ENCODE assay signal across 8 cellular contexts in the genomic region with DNA sequence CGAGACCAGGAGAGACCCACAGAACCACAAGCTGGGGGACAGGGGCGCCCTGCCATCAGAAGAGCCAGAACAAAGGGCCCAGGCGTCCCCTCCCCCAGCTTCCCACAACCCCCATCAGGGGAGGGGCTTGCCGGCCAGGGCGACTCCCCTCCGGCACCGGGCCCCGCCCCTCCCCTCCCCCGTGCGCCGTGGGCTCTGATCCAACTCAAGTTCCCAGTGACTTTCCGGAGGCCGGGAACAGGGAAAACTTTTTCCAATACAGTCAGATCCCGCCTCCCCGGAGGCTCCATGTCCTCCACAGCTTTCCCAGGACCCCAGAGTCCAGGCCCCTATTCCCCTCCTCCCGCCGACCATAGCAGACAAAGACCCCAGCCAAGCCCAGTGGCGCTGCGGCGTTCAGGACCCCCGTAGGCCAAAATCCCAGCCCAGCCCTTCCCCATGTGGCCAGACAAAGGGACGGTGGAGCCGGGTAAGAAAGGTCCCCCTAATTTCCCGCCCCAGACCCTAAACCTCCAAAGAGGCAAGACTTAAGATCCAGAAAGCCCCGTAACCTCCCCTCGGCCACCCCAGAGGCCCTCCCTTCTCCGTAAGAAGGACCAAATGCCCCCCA. TPM values are rescaled to one million over a fixed set of nuclear protein-coding genes. Genes with fewer than 3 reads are reported as not detected.
DNase-seq lines count a peak whose midpoint lies in the region; ATAC-seq and TF ChIP-seq lines count a peak whose summit lies in the region.

No MANE protein-coding gene starts in this region.

- H3K27ac Mint-ChIP-seq in activated naive CD4-positive, alpha-beta T cell treated with anti-CD3 and anti-CD28 coated beads, Interleukin-2, amount 50 U/mL, for 24 hours, result no peak overlapping the region

- intact Hi-C loops in adrenal gland (cut with DNase I) (no loop called here), right cardiac atrium (cut with DNase I) (loop anchor here in 1 of 4 donors (10.0 kb wide), 1 partner anchor 83 kb away; the partner anchor contains the start of gene SLC17A7)

- H3K4me3 ChIP-seq in adrenal gland (peak overlapping the region; percentile 45 to 75 (median 68)), right cardiac atrium (ENCODE audit: low read length) (peak overlapping the region; percentile 78)

- H3K27ac ChIP-seq in adrenal gland (peak overlapping the region; percentile 65 to 92 (median 76)), right cardiac atrium (ENCODE audit: low read length) (peak overlapping the region; percentile 93)

- peaks cover 4% of the 10 kb centered on the region for H3K27me3 Mint-ChIP-seq in activated naive CD4-positive, alpha-beta T cell treated with anti-CD3 and anti-CD28 coated beads, Interleukin-2, amount 50 U/mL, for 24 hours

- peaks cover 0 to 10% of the 10 kb centered on the region in 2 donors for H3K36me3 ChIP-seq in adrenal gland (replicated peaks in 1 of 2)

- peaks cover 8 to 10% of the 10 kb centered on the region in 2 donors for H3K4me1 ChIP-seq in adrenal gland (replicated peaks in 1 of 2)
- H3K4me1 ChIP-seq in right cardiac atrium (ENCODE audit: control insufficient read depth, insufficient read depth, low read length), result peaks cover 5% of the 10 kb centered on the region

- no peak for DNase-seq in activated naive CD4-positive, alpha-beta T cell treated with anti-CD3 and anti-CD28 coated beads, Interleukin-2, amount 50 U/mL, for 16 hours
- DNase-seq in adrenal gland (peak; percentile 71 to 83 (median 80)), right cardiac atrium (peak; percentile 86 to 96 (median 94)), renal cortical epithelial cell (ENCODE audit: low read depth) (peak; percentile 56), AML-193 (lab: John Stamatoyannopoulos, UW) (no peak), DMS153 (lab: John Stamatoyannopoulos, UW) (no peak)

- TF ChIP-seq POLR2A in adrenal gland (IDR thresholded peaks at IDR 0.05), result peak in 1 of 2 donors; percentile 28

- ATAC-seq in right cardiac atrium, result peak; percentile 64 to 65
- no peak for ATAC-seq in GM19455 (IDR thresholded peaks at IDR 0.05; ENCODE audit: unreplicated experiment)

- H3K9me3 ChIP-seq in adrenal gland (replicated peaks in 1 of 3) (no peaks in the 10 kb centered on the region), right cardiac atrium (ENCODE audit: control insufficient read depth, low read length) (no peaks in the 10 kb centered on the region)

- peak overlapping the region; percentile 43 for H3K4me3 Mint-ChIP-seq in activated naive CD4-positive, alpha-beta T cell treated with anti-CD3 and anti-CD28 coated beads, Interleukin-2, amount 50 U/mL, for 24 hours

- peaks cover 11% of the 10 kb centered on the region for H3K4me1 Mint-ChIP-seq in activated naive CD4-positive, alpha-beta T cell treated with anti-CD3 and anti-CD28 coated beads, Interleukin-2, amount 50 U/mL, for 24 hours

- no peaks in the 10 kb centered on the region for H3K36me3 Mint-ChIP-seq in activated naive CD4-positive, alpha-beta T cell treated with anti-CD3 and anti-CD28 coated beads, Interleukin-2, amount 50 U/mL, for 24 hours

- H3K9me3 Mint-ChIP-seq in activated naive CD4-positive, alpha-beta T cell treated with anti-CD3 and anti-CD28 coated beads, Interleukin-2, amount 50 U/mL, for 24 hours, result no peaks in the 10 kb centered on the region

- peak in 1 of 6 experiments; percentile 5 for TF ChIP-seq CTCF in adrenal gland (IDR thresholded peaks at IDR 0.05)

- H3K27me3 ChIP-seq in adrenal gland (no peaks in the 10 kb centered on the region), right cardiac atrium (ENCODE audit: control insufficient read depth, insufficient read depth) (no peaks in the 10 kb centered on the region)

- WGBS in adrenal gland, 4 donors, result 4 to 6% (median 5%) methylated on average over 8 to 27 of the region's 27 CpGs
- 2% methylated on average over 27 of the region's 27 CpGs for WGBS in right cardiac atrium

RNA-seq across cellular contexts. Expression of gene TEAD2, which starts 0.7 kb away (rescaled TPM):
- total RNA-seq in adrenal gland, result 10 to 100 TPM; 17.3 to 42.8 (median 27.4) TPM
- 10 to 100 TPM; 11.3 to 31.1 (median 28.7) TPM for polyA plus RNA-seq in adrenal gland
- total RNA-seq in right cardiac atrium, result 10 to 100 TPM; 46.4 to 53.5 (median 53.2) TPM
- 48.0 TPM for polyA plus RNA-seq in right cardiac atrium
- total RNA-seq in renal cortical epithelial cell, result 28.0 and 34.2 TPM in 2 replicates

RNA-seq across cellular contexts. Expression of gene DKKL1, which starts 2.1 kb away (rescaled TPM):
- total RNA-seq in adrenal gland, result under 1 TPM in 3 of 8 donors, not detected in 5; 0.28 to 0.50 (median 0.42) TPM
- under 1 TPM in 2 of 3 donors, not detected in 1; 0.44 to 0.56 TPM for polyA plus RNA-seq in adrenal gland
- total RNA-seq in right cardiac atrium, result under 1 TPM in 2 of 4 donors, not detected in 2; 0.59 to 0.71 TPM
- polyA plus RNA-seq in right cardiac atrium, result 0.50 TPM
- 0.17 and 0.35 TPM in 2 replicates for total RNA-seq in renal cortical epithelial cell

RNA-seq across cellular contexts. Expression of gene CD37, which starts 26.3 kb away (rescaled TPM):
- 10 to 100 TPM; 10.4 to 26.1 (median 19.0) TPM for total RNA-seq in adrenal gland
- polyA plus RNA-seq in adrenal gland, result 10 to 100 TPM in 1 of 3 donors, 1 to 10 TPM in 2; 5.4 to 27.1 (median 8.9) TPM
- total RNA-seq in right cardiac atrium, result 1 to 10 TPM; 3.8 to 8.0 (median 6.5) TPM
- 2.3 TPM for polyA plus RNA-seq in right cardiac atrium
- total RNA-seq in renal cortical epithelial cell, result not detected in 2 replicates

RNA-seq across cellular contexts. Expression of gene KASH5, which starts 26.5 kb away (rescaled TPM):
- total RNA-seq in adrenal gland, result under 1 TPM in 2 of 8 donors, not detected in 6; 0.74 to 0.97 TPM
- polyA plus RNA-seq in adrenal gland, result not detected
- not detected for total RNA-seq in right cardiac atrium
- not detected for polyA plus RNA-seq in right cardiac atrium
- not detected in 2 replicates for total RNA-seq in renal cortical epithelial cell

RNA-seq across cellular contexts. Expression of gene SLC6A16, which starts 36.6 kb away (rescaled TPM):
- total RNA-seq in adrenal gland (1 to 10 TPM in 3 of 8 donors, under 1 TPM in 4, not detected in 1; 0.25 to 1.7 (median 0.72) TPM), right cardiac atrium (1 to 10 TPM; 1.3 to 2.1 (median 1.9) TPM), renal cortical epithelial cell (0.25 TPM in 1 of 2 replicates, not detected in the other)
- polyA plus RNA-seq in adrenal gland (1 to 10 TPM; 1.1 to 3.5 (median 2.6) TPM), right cardiac atrium (1.2 TPM)

Comparison
In these comparisons a context has a peak if more than half of its experiments do, and no peak if none do; other contexts are left out.
1. DNase-seq: peak in adrenal gland (7 of 7), right cardiac atrium (3 of 3) and renal cortical epithelial cell (single experiment); none in activated naive CD4-positive, alpha-beta T cell treated with anti-CD3 and anti-CD28 coated beads, Interleukin-2, amount 50 U/mL, for 16 hours (single experiment), AML-193 (0 of 2) and DMS153 (single experiment).